Comparison of ENCODE assay signal across 10 cellular contexts in genomic region chrX:16661495-16661894, GRCh38. TPM values are rescaled to one million over a fixed set of nuclear protein-coding genes. Genes with fewer than 3 reads are reported as not detected.
"Had no signal": no experiment of that assay in that cellular context is flagged by ENCODE, and none has a peak within 500 bp of the region (broad histone marks: within the 10 kb centered on the region; RNA-seq: fewer than 3 reads in every experiment).

No MANE protein-coding gene starts in this region.

- H3K9ac ChIP-seq: GM23248 had no signal

- H2AFZ ChIP-seq: GM23248 had no signal

- ATAC-seq: HCT116 had no signal

- DNase-seq: GM23248, GOT3, H7, KG1 had no signal

- FAIRE-seq: HTR-8/SVneo had no signal

- H3K4me3 ChIP-seq: GM23248, HAP-1 had no signal

- H3K9me3 ChIP-seq: HAP-1 had no signal

- H3K27ac ChIP-seq: GM23248 had no signal

- H3K4me1 ChIP-seq: HAP-1 had no signal

RNA-seq across cellular contexts. Expression of gene S100G, which starts 11.5 kb away (rescaled TPM):
- total RNA-seq: GM23248, H4, H7, HT-29 had no signal
- polyA plus RNA-seq: GM23248, IgD-negative memory B cell had no signal
